Comparison of ENCODE assay signal across 1 cellular context in genomic region chr2:25853038-25853638, GRCh38.
TF ChIP-seq lines count a peak whose summit lies in the region.

No MANE protein-coding gene starts in this region.

TF ChIP-seq in GM23338, 12 proteins besides CTCF, POLR2A, EP300 and RAD21 (continued from another document):
- TF ChIP-seq ZNF462 (CRISPR knock-in tag; IDR thresholded peaks at IDR 0.05) (no peak), STAT1 (IDR thresholded peaks at IDR 0.05; ENCODE audit: unreplicated experiment) (no peak), CREB1 (CRISPR knock-in tag; IDR thresholded peaks at IDR 0.05; ENCODE audit: low read depth) (no peak), EZH2phosphoT487 (IDR thresholded peaks at IDR 0.05; ENCODE audit: unreplicated experiment) (no peak), NANOG (IDR thresholded peaks at IDR 0.05; ENCODE audit: borderline replicate concordance) (no peak), EZH2 (IDR thresholded peaks at IDR 0.05; ENCODE audit: low read depth, unreplicated experiment) (no peak), ETS1 (IDR thresholded peaks at IDR 0.05) (no peak), ZNF114 (CRISPR knock-in tag; IDR thresholded peaks at IDR 0.05) (no peak), REST (IDR thresholded peaks at IDR 0.05; ENCODE audit: unreplicated experiment) (no peak)
